In the genomic region with DNA sequence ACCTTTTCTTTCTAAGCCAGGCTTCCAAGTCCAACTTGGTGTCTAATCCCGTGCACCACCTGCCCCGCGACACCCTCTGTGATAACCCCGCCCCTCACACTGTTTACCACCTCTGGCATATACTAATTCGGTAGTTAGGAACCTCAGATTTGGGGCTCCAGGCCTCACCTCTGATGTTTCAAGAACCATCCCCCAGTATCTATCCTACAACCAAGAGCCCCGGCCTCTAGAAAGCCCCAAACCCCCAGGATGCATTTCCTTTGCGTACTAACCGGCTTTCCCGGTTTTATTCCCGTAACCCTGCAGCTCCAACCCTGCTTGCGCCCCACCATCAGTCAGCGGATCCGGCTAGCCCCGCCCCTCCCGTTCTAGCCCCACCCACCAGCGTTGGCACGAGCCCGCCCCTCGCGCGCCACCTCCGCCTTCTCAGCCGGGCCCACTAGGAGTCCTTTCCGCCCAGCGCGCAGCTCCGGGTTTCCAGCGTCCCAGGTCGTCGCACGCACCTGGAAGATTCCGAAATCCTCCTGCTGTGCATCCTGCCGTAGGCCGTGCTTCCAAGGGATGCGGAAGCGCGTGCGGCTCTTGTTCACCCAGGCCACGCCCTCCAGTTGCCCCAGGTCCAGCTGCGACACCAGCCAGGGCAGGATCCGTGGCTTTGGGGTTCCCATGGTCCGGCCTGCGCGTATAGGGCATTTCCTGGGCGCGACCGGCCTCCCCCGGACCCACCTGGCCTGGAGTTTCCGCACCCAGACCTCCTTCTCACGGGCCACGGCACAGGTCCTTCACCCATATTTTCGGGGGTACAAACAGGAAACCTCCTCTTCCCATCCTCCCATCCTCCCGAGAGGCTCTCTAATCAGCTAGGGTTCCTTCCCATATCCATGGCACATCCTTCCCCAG, we compare ENCODE assay signal across 2 cellular contexts.
TF ChIP-seq lines count a peak whose summit lies in the region.

No MANE protein-coding gene starts in this region.

TF ChIP-seq in GM12891, 5 proteins besides CTCF, POLR2A, EP300 and RAD21:
- no peak for TF ChIP-seq TAF1 (IDR thresholded peaks at IDR 0.05; ENCODE audit: low read depth, low read length)
- TF ChIP-seq SPI1 (IDR thresholded peaks at IDR 0.05; ENCODE audit: low read depth, low read length), result no peak
- TF ChIP-seq POU2F2 (IDR thresholded peaks at IDR 0.05; ENCODE audit: low read depth, low read length), result no peak
- TF ChIP-seq PAX5 (IDR thresholded peaks at IDR 0.05; ENCODE audit: insufficient read depth, low read length, severe bottlenecking), result no peak
- TF ChIP-seq POLR2AphosphoS5 (IDR thresholded peaks at IDR 0.05; ENCODE audit: low read depth, low read length), result peak; percentile 61; the same call in 1 of the 2 replicates

TF ChIP-seq in IMR-90, 13 proteins besides CTCF, POLR2A, EP300 and RAD21:
- peak; percentile 55; the same call in 1 of the 2 replicates for TF ChIP-seq MXI1 (IDR thresholded peaks at IDR 0.05; ENCODE audit: borderline replicate concordance, low read depth, low read length)
- no peak for TF ChIP-seq RFX5 (IDR thresholded peaks at IDR 0.05; ENCODE audit: low read depth, low read length)
